Comparison of ENCODE assay signal across 11 cellular contexts in the genomic region with DNA sequence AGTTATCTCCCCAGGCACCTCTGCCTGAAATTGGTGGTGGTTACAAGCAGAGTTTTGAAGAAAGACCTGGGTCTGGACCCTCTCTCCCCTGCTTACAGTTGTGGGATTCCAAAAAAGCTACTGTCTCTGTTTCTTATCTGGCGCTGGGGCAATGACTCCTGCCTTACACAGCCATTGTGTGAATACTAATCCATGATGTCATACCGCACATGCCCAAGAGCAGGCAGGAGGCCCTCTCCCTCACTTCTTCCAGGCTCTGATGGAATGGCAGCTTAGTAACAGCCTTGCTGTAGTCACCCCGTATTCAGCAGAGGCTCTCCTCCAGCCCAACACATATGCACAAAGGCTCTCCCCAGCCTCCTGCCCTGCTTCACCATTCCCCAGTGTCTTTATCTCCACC.
DNase-seq lines count a peak whose midpoint lies in the region; ATAC-seq and TF ChIP-seq lines count a peak whose summit lies in the region.
"Had no signal": no experiment of that assay in that cellular context is flagged by ENCODE, and none has a peak within 500 bp of the region (broad histone marks: within the 10 kb centered on the region; RNA-seq: fewer than 3 reads in every experiment).

No MANE protein-coding gene starts in this region.

- no peak overlapping the region for H3T11ph ChIP-seq in H9 (ENCODE audit: low read length)

- DNase-seq in EH (ENCODE audit: low read depth) (peak; percentile 71), immature natural killer cell (no peak), germinal center (ENCODE audit: low spot score) (no peak), H9 (no peak)
- DNase-seq: activated effector memory CD4-positive, alpha-beta T cell treated with Interleukin-2 at 50 U/mL for 16 hours; effector CD8-positive, alpha-beta T cell; NCI-H1436 treated with DMSO at 0.1 percent for 48 hours had no signal

- no peaks in the 10 kb centered on the region for H3K79me1 ChIP-seq in H9 (ENCODE audit: insufficient read depth, low read depth, low read length, poor library complexity, severe bottlenecking)

- H3K9ac ChIP-seq in H9 (ENCODE audit: extremely low read depth, insufficient read length, low read length): no peak overlapping the region

- H3K4ac ChIP-seq in H9 (ENCODE audit: low read depth, low read length): no peak overlapping the region

- H3K27ac ChIP-seq in ACC112 (ENCODE audit: low read depth, low read length) (peak overlapping the region; percentile 78), H9 (ENCODE audit: insufficient read length, low read depth, low read length) (no peak overlapping the region)

- no peak overlapping the region for H3K4me3 ChIP-seq in ACC112 (ENCODE audit: low read depth, low read length)

- peak overlapping the region; percentile 79 for H3K4me3 Mint-ChIP-seq in activated T-helper 17 cell treated with anti-CD3 and anti-CD28 coated beads, Interleukin-2, amount 50 U/mL, for 72 hours
- peak overlapping the region in 1 of 5 donors; percentile 64 for H3K4me3 Mint-ChIP-seq in immature natural killer cell
- no peak overlapping the region for H3K4me3 Mint-ChIP-seq in H9

- H3K27me3 ChIP-seq in ACC112 (ENCODE audit: insufficient read depth, low read length): no peaks in the 10 kb centered on the region
- H3K27me3 ChIP-seq in H9 (ENCODE audit: insufficient read depth, low read length): no peaks in the 10 kb centered on the region

- peak overlapping the region; percentile 99 for H3K27ac Mint-ChIP-seq in activated T-helper 17 cell treated with anti-CD3 and anti-CD28 coated beads, Interleukin-2, amount 50 U/mL, for 72 hours
- peak overlapping the region; percentile 10 to 98 (median 96) for H3K27ac Mint-ChIP-seq in immature natural killer cell
- no peak overlapping the region; a peak in 1 of 7 replicates for H3K27ac Mint-ChIP-seq in H9

- H2BK15ac ChIP-seq in H9 (ENCODE audit: low read depth, low read length): no peak overlapping the region

- H2AK5ac ChIP-seq in H9 (ENCODE audit: insufficient read length, low read length): no peak overlapping the region

- H4K20me1 ChIP-seq in H9 (ENCODE audit: control insufficient read depth, insufficient read depth, insufficient read length): no peaks in the 10 kb centered on the region

- no peak overlapping the region for H2BK20ac ChIP-seq in H9 (ENCODE audit: low read depth, low read length, poor library complexity, severe bottlenecking)

- H2BK5ac ChIP-seq in H9 (ENCODE audit: insufficient read length, low read length): no peak overlapping the region

- H3K4me1 ChIP-seq in ACC112 (ENCODE audit: control insufficient read depth, insufficient read depth, low read length, unreplicated experiment): peaks cover 32% of the 10 kb centered on the region
- H3K4me1 ChIP-seq in H9 (ENCODE audit: insufficient read depth, low read length): no peaks in the 10 kb centered on the region

- no peak overlapping the region for H3K4me2 ChIP-seq in H9 (ENCODE audit: insufficient read depth, insufficient read length, low read length)

- H3K23me2 ChIP-seq in H9 (ENCODE audit: insufficient read length, low read depth, low read length, poor library complexity, severe bottlenecking): no peaks in the 10 kb centered on the region

- no peak overlapping the region for H3K18ac ChIP-seq in H9 (ENCODE audit: insufficient read length, low read depth, low read length)

- no peaks in the 10 kb centered on the region for H3K9me3 ChIP-seq in H9 (ENCODE audit: control insufficient read depth, low read depth, low read length)

- H4K8ac ChIP-seq in H9 (replicated peaks; ENCODE audit: insufficient read length, low read depth, low read length): no peak overlapping the region

- peaks cover 6% of the 10 kb centered on the region for H3K36me3 Mint-ChIP-seq in activated T-helper 17 cell treated with anti-CD3 and anti-CD28 coated beads, Interleukin-2, amount 50 U/mL, for 72 hours (ENCODE audit: low read depth)
- H3K36me3 Mint-ChIP-seq in immature natural killer cell: no peaks in the 10 kb centered on the region
- no peaks in the 10 kb centered on the region for H3K36me3 Mint-ChIP-seq in H9 (ENCODE audit: insufficient read depth in 1 of 3, low read depth in 3 of 3)

- H3K9me3 Mint-ChIP-seq in activated T-helper 17 cell treated with anti-CD3 and anti-CD28 coated beads, Interleukin-2, amount 50 U/mL, for 72 hours: no peaks in the 10 kb centered on the region
- H3K9me3 Mint-ChIP-seq in immature natural killer cell (no peaks in the 10 kb centered on the region), H9 (no peaks in the 10 kb centered on the region)

- H4K91ac ChIP-seq in H9 (ENCODE audit: insufficient read length, low read depth, low read length): no peak overlapping the region

- ATAC-seq in activated T-helper 17 cell treated with anti-CD3 and anti-CD28 coated beads, Interleukin-2, amount 50 U/mL, for 72 hours (replicated peaks): peak; percentile 18
- ATAC-seq in GM18517 (IDR thresholded peaks at IDR 0.05; ENCODE audit: unreplicated experiment) (no peak), HG02763 (IDR thresholded peaks at IDR 0.05; ENCODE audit: unreplicated experiment) (no peak)

- no CpG with 5 or more reads among the region's 3 CpGs for whole genome bisulfite sequencing in H9 (ENCODE audit: extremely low coverage, insufficient read length, low lambda C conversion rate)

- H3K23ac ChIP-seq in H9 (ENCODE audit: insufficient read length, low read depth, low read length): no peak overlapping the region

- peak overlapping the region; percentile 48 for H2AFZ ChIP-seq in ACC112 (ENCODE audit: low read length, unreplicated experiment)
- H2AFZ ChIP-seq in H9 (ENCODE audit: low read length): no peak overlapping the region

- peaks cover 28% of the 10 kb centered on the region for H3K4me1 Mint-ChIP-seq in activated T-helper 17 cell treated with anti-CD3 and anti-CD28 coated beads, Interleukin-2, amount 50 U/mL, for 72 hours
- H3K4me1 Mint-ChIP-seq in immature natural killer cell (peaks cover 49 to 60% of the 10 kb centered on the region in 2 donors), H9 (peaks cover 8 to 14% of the 10 kb centered on the region in 2 experiments)

- no peaks in the 10 kb centered on the region for H3K36me3 ChIP-seq in ACC112 (ENCODE audit: insufficient read depth, low read length)

- no peak overlapping the region for H4K5ac ChIP-seq in H9 (ENCODE audit: insufficient read length, low read depth, low read length)

- no peak overlapping the region for H3K56ac ChIP-seq in H9 (ENCODE audit: insufficient read length, low read depth, low read length)

- no peak overlapping the region for H2BK12ac ChIP-seq in H9 (ENCODE audit: insufficient read length, low read depth, low read length)

- no peaks in the 10 kb centered on the region for H3K27me3 Mint-ChIP-seq in activated T-helper 17 cell treated with anti-CD3 and anti-CD28 coated beads, Interleukin-2, amount 50 U/mL, for 72 hours
- H3K27me3 Mint-ChIP-seq in immature natural killer cell (ENCODE audit: low read depth in 3 of 3): peaks cover 5 to 15% (median 7%) of the 10 kb centered on the region in 3 donors
- H3K27me3 Mint-ChIP-seq in H9 (ENCODE audit: low read depth): no peaks in the 10 kb centered on the region

- no peak overlapping the region for H3K14ac ChIP-seq in H9 (ENCODE audit: insufficient read depth, low read length)

- no peak for TF ChIP-seq CTCF in H9 (conservative IDR thresholded peaks at IDR 0.05)

- H3K79me2 ChIP-seq in ACC112 (ENCODE audit: control insufficient read depth, insufficient read depth, low read length, unreplicated experiment) (no peaks in the 10 kb centered on the region), H9 (ENCODE audit: insufficient read depth, low read length) (no peaks in the 10 kb centered on the region)

- H2BK120ac ChIP-seq in H9 (ENCODE audit: low read depth, low read length, poor library complexity, severe bottlenecking): no peak overlapping the region

Comparison
In these comparisons a context has a peak if more than half of its experiments do, and no peak if none do; other contexts are left out.
1. H3K27ac Mint-ChIP-seq: peak in activated T-helper 17 cell treated with anti-CD3 and anti-CD28 coated beads, Interleukin-2, amount 50 U/mL, for 72 hours (single experiment) and immature natural killer cell (6 of 6); none in H9 (0 of 3).